ENCODE assay signal across 8 cellular contexts in the genomic region with DNA sequence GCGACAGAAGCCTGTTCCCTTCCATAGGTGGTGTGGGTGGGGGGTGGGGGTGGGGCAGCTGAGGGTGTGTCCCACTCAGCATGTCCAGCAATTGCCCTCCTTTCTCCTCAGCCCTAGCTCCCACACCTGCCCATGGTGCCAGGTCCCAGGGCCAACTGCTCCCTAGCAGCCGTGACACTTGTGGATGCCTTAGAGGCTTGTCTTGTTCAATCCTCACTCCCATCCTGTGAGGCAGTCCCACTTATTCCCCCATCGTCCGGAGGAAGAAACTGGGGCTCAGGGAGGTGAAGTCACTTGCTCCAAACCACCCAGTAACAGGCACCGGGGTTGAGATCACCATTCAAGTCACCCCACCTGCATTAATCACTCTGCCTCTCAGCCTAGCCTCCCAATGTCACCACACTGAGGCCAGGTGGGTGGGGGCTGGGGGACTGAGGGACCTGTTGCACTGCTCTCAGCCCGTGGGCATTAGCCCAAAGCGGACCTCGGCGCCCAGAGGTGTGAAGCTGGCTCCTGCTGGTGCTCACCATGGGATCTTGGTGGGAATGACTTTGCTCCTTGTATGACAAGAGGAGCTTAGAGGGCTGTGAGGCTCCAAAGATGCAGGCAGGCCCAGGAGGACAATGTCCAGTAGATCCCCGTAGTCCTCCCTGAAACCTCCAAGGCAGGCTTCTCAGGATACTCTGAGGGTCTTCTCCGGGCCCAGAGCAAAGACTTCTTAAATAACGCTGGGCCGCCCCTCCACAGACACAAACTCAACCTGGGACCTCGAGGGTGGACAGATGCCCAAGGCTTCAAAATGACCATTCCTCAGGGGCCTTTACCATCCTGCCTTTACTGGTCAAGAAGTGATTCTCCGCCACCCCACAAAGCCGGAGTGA. TPM values are rescaled to one million over a fixed set of nuclear protein-coding genes. Genes with fewer than 3 reads are reported as not detected.
A peak's percentile ranks its signal among the peaks of the same experiment; 100 is the strongest.
DNase-seq lines count a peak whose midpoint lies in the region; TF ChIP-seq lines count a peak whose summit lies in the region.

No MANE protein-coding gene starts in this region.

- H3K4me3 ChIP-seq in GM12865 (ENCODE audit: low read depth, low read length) (peak overlapping the region; percentile 81), SK-N-MC (peak overlapping the region; percentile 78), fibroblast of pulmonary artery (replicated peaks; ENCODE audit: low read depth, low read length) (peak overlapping the region; percentile 73), sigmoid colon (peak overlapping the region in 1 of 4 donors; percentile 57)

- in situ Hi-C loops in ACHN (cut with HindIII; ENCODE audit: low pct_ligation_motif_present, low pct_unique_long_range_greater_than_20kb, low sequenced_read_pairs): no loop called here

- no peak for TF ChIP-seq CTCF in GM12865 (IDR thresholded peaks at IDR 0.05; ENCODE audit: insufficient read depth, low read depth, low read length, missing control alignments)
- TF ChIP-seq CTCF in fibroblast of pulmonary artery (IDR thresholded peaks at IDR 0.05; ENCODE audit: low read length, missing control alignments): no peak
- TF ChIP-seq CTCF in sigmoid colon (IDR thresholded peaks at IDR 0.05): no peak

- no peak overlapping the region for H3K9ac ChIP-seq in SK-N-MC (ENCODE audit: insufficient read length)

- H3K36me3 ChIP-seq in SK-N-MC (ENCODE audit: insufficient read depth, low read length) (no peaks in the 10 kb centered on the region; the same call in 1 of the 2 replicates), sigmoid colon (peaks cover 0 to 17% (median 7%) of the 10 kb centered on the region in 4 donors)

- WGBS in sigmoid colon, 2 donors: 91 to 95% methylated on average over 16 of the region's 16 CpGs

- no peak for TF ChIP-seq EP300 in sigmoid colon (IDR thresholded peaks at IDR 0.05)

- H3K27me3 ChIP-seq in sigmoid colon: no peaks in the 10 kb centered on the region

- H3K27ac ChIP-seq in SK-N-MC: no peak overlapping the region
- peak overlapping the region in 1 of 4 donors; percentile 51 for H3K27ac ChIP-seq in sigmoid colon

- H3K4me1 ChIP-seq in sigmoid colon: peaks cover 0 to 40% (median 31%) of the 10 kb centered on the region in 4 donors

- no peaks in the 10 kb centered on the region for H3K9me3 ChIP-seq in SK-N-MC (ENCODE audit: low read depth, low read length)
- H3K9me3 ChIP-seq in sigmoid colon: no peaks in the 10 kb centered on the region

- no peak for TF ChIP-seq POLR2A in sigmoid colon (IDR thresholded peaks at IDR 0.05)

- intact Hi-C loops in sigmoid colon (cut with DNase I): loop anchor here (5.0 kb wide), 1 partner anchor 75 kb away; the partner anchor contains the start of gene NISCH

- DNase-seq in GM12865 (ENCODE audit: low read depth) (no peak), SK-N-MC (ENCODE audit: low read depth, low spot score) (no peak), fibroblast of pulmonary artery (ENCODE audit: low read depth) (no peak), sigmoid colon (peak; percentile 64), NCI-H2196 treated with DMSO at 0.1 percent for 48 hours (lab: John Stamatoyannopoulos, UW; ENCODE audit: unreplicated experiment) (no peak), ACHN (no peak), NCI-H1048 (lab: John Stamatoyannopoulos, UW) (no peak), mucosa of gallbladder (ENCODE audit: low spot score) (no peak)

RNA-seq across cellular contexts. Expression of gene NT5DC2, which starts 1.8 kb away (rescaled TPM):
- 10 to 100 TPM; 13.8 to 23.7 (median 17.3) TPM for total RNA-seq in sigmoid colon
- polyA plus RNA-seq in sigmoid colon: 10 to 100 TPM in 2 of 3 donors, 1 to 10 TPM in 1; 9.0 to 32.8 (median 12.9) TPM
- 20.3 TPM for total RNA-seq in mucosa of gallbladder

RNA-seq across cellular contexts. Expression of gene UQCC5, which starts 4.5 kb away (rescaled TPM):
- total RNA-seq in sigmoid colon (1 to 10 TPM in 3 of 4 donors, under 1 TPM in 1; 0.54 to 2.9 (median 1.9) TPM), mucosa of gallbladder (14.6 TPM)
- polyA plus RNA-seq in sigmoid colon: 10 to 100 TPM in 2 of 3 donors, 1 to 10 TPM in 1; 7.8 to 15.6 (median 11.8) TPM

RNA-seq across cellular contexts. Expression of gene STAB1, which starts 36.7 kb away (rescaled TPM):
- total RNA-seq in sigmoid colon: 100 to 1,000 TPM in 3 of 4 donors, 10 to 100 TPM in 1; 92.0 to 138 (median 120) TPM
- 10 to 100 TPM; 18.0 to 63.0 (median 58.5) TPM for polyA plus RNA-seq in sigmoid colon
- 222 TPM for total RNA-seq in mucosa of gallbladder
